Comparison of ENCODE assay signal across 11 cellular contexts in the genomic region with DNA sequence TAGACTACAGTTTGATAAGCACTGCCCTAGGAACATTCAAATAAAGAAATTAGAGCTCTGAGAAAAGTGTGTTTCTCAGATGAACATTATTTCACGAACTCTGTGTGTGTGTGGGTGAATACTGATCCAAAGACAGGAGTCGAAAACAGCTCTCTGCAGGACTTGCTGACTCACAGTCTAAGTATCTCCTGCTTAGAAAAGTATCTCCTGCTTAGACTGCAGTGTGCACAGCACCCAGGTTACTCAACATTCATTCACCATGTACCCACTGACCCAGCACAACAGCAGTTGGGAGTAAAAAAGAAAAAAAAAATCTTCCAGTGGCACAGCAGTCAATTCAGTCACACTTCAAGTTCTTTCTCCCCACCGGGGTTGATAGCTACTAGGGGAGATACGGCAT. TPM values are rescaled to one million over a fixed set of nuclear protein-coding genes. Genes with fewer than 3 reads are reported as not detected.
DNase-seq lines count a peak whose midpoint lies in the region; ATAC-seq, FAIRE-seq and TF ChIP-seq lines count a peak whose summit lies in the region.
"Had no signal": no experiment of that assay in that cellular context is flagged by ENCODE, and none has a peak within 500 bp of the region (broad histone marks: within the 10 kb centered on the region; RNA-seq: fewer than 3 reads in every experiment).

No MANE protein-coding gene starts in this region.

- H3K36me3 Mint-ChIP-seq in activated T-cell treated with anti-CD3 and anti-CD28 coated beads, Interleukin-2, amount 50 U/mL, for 24 hours (ENCODE audit: low read depth): peaks cover 45% of the 10 kb centered on the region
- H3K36me3 Mint-ChIP-seq in activated T-cell treated with anti-CD3 and anti-CD28 coated beads, Interleukin-2, amount 50 U/mL, for 72 hours (ENCODE audit: insufficient read depth in 2 of 2): peaks cover 0 to 4% of the 10 kb centered on the region in 2 donors
- H3K36me3 Mint-ChIP-seq: naive B cell had no signal

- no peak for DNase-seq in activated T-cell treated with anti-CD3 and anti-CD28 coated beads, Interleukin-2, amount 50 U/mL, for 24 hours
- DNase-seq in activated T-cell treated with anti-CD3 and anti-CD28 coated beads, Interleukin-2, amount 50 U/mL, for 72 hours: no peak
- DNase-seq in body of pancreas (no peak), iris pigment epithelial cell (ENCODE audit: low read depth) (peak; percentile 96), urothelium cell line (ENCODE audit: low spot score) (peak; percentile 77), NCI-H146 (lab: John Stamatoyannopoulos, UW) (no peak), dorsolateral prefrontal cortex (no peak)
- DNase-seq: naive B cell, NCI-H2171 treated with DMSO at 0.1 percent for 48 hours had no signal

- no peak for ATAC-seq in activated T-cell treated with anti-CD3 and anti-CD28 coated beads, Interleukin-2, amount 50 U/mL, for 72 hours (replicated peaks in 1 of 2)
- ATAC-seq in body of pancreas: peak; percentile 38
- no peak for ATAC-seq in GM18873 (IDR thresholded peaks at IDR 0.05; ENCODE audit: low FRiP score, unreplicated experiment)

- no peak for TF ChIP-seq POLR2A in body of pancreas (IDR thresholded peaks at IDR 0.05)

- peaks cover 7% of the 10 kb centered on the region for H3K27me3 Mint-ChIP-seq in activated T-cell treated with anti-CD3 and anti-CD28 coated beads, Interleukin-2, amount 50 U/mL, for 24 hours
- peaks cover 4% of the 10 kb centered on the region for H3K27me3 Mint-ChIP-seq in activated T-cell treated with anti-CD3 and anti-CD28 coated beads, Interleukin-2, amount 50 U/mL, for 72 hours (ENCODE audit: low read depth)
- H3K27me3 Mint-ChIP-seq: naive B cell had no signal

- no peaks in the 10 kb centered on the region for H3K9me3 ChIP-seq in body of pancreas
- H3K9me3 ChIP-seq: ascending aorta had no signal

- no peaks in the 10 kb centered on the region for H3K27me3 ChIP-seq in body of pancreas
- H3K27me3 ChIP-seq in dorsolateral prefrontal cortex: no peaks in the 10 kb centered on the region
- H3K27me3 ChIP-seq: ascending aorta had no signal

- intact Hi-C loops in body of pancreas (cut with DNase I) (loop anchor here (10.0 kb wide), 1 partner anchor 228 kb away; no protein-coding TSS in a partner anchor), dorsolateral prefrontal cortex (cut with DNase I) (loop anchor here in 1 of 2 donors (5.0 kb wide), 1 partner anchor 156 kb away; no protein-coding TSS in a partner anchor)

- peaks cover 0 to 10% of the 10 kb centered on the region in 2 donors for H3K36me3 ChIP-seq in body of pancreas (replicated peaks in 1 of 2; ENCODE audit: insufficient read depth in 1 of 2, low read depth in 2 of 2)

- no peak overlapping the region for H3K4me3 Mint-ChIP-seq in activated T-cell treated with anti-CD3 and anti-CD28 coated beads, Interleukin-2, amount 50 U/mL, for 24 hours
- H3K4me3 Mint-ChIP-seq in activated T-cell treated with anti-CD3 and anti-CD28 coated beads, Interleukin-2, amount 50 U/mL, for 72 hours: no peak overlapping the region
- H3K4me3 Mint-ChIP-seq: naive B cell had no signal

- 24 to 43% methylated on average over 4 of the region's 4 CpGs for WGBS in body of pancreas, 2 donors

- FAIRE-seq in urothelium cell line (lab: Jason Lieb, UNC): no peak

- H3K4me3 ChIP-seq in body of pancreas (no peak overlapping the region), dorsolateral prefrontal cortex (no peak overlapping the region)
- H3K4me3 ChIP-seq: ascending aorta had no signal

- TF ChIP-seq CTCF in body of pancreas (IDR thresholded peaks at IDR 0.05) (no peak), dorsolateral prefrontal cortex (IDR thresholded peaks at IDR 0.05 in 54 of 56, conservative IDR thresholded peaks at IDR 0.05 in 2 of 56; ENCODE audit: low read depth in 1 of 56, partially characterized antibody in 56 of 56) (no peak)

- peak overlapping the region; percentile 6 for H3K27ac Mint-ChIP-seq in activated T-cell treated with anti-CD3 and anti-CD28 coated beads, Interleukin-2, amount 50 U/mL, for 24 hours
- no peak overlapping the region for H3K27ac Mint-ChIP-seq in activated T-cell treated with anti-CD3 and anti-CD28 coated beads, Interleukin-2, amount 50 U/mL, for 72 hours
- H3K27ac Mint-ChIP-seq: naive B cell had no signal

- H3K9me3 Mint-ChIP-seq in activated T-cell treated with anti-CD3 and anti-CD28 coated beads, Interleukin-2, amount 50 U/mL, for 24 hours: no peaks in the 10 kb centered on the region
- no peaks in the 10 kb centered on the region for H3K9me3 Mint-ChIP-seq in activated T-cell treated with anti-CD3 and anti-CD28 coated beads, Interleukin-2, amount 50 U/mL, for 72 hours
- H3K9me3 Mint-ChIP-seq: naive B cell had no signal

- H3K27ac ChIP-seq in body of pancreas (peak overlapping the region in 2 of 4 donors; percentile 22 to 39), dorsolateral prefrontal cortex (peak overlapping the region in 1 of 59 donors; percentile 13)
- H3K27ac ChIP-seq: ascending aorta had no signal

- H3K4me1 ChIP-seq in body of pancreas: peaks cover 21% of the 10 kb centered on the region
- H3K4me1 ChIP-seq: ascending aorta had no signal

- H3K4me1 Mint-ChIP-seq in activated T-cell treated with anti-CD3 and anti-CD28 coated beads, Interleukin-2, amount 50 U/mL, for 24 hours (ENCODE audit: low read depth): peaks cover 27% of the 10 kb centered on the region
- peaks cover 29% of the 10 kb centered on the region for H3K4me1 Mint-ChIP-seq in activated T-cell treated with anti-CD3 and anti-CD28 coated beads, Interleukin-2, amount 50 U/mL, for 72 hours (ENCODE audit: low read depth)

RNA-seq across cellular contexts. Expression of gene GCLC, which starts 48.1 kb away (rescaled TPM):
- 10 to 100 TPM; 22.9 to 30.8 TPM for total RNA-seq in activated T-cell treated with anti-CD3 and anti-CD28 coated beads, Interleukin-2, amount 50 U/mL, for 72 hours
- total RNA-seq in body of pancreas (10 to 100 TPM; 27.2 to 30.7 TPM), dorsolateral prefrontal cortex (100 to 1,000 TPM in 3 of 120 experiments, 10 to 100 TPM in 117; 28.3 to 113 (median 64.6) TPM)

Comparison
In these comparisons a context has a peak if more than half of its experiments do, and no peak if none do; other contexts are left out.
1. DNase-seq: peak in iris pigment epithelial cell (single experiment) and urothelium cell line (single experiment); none in activated T-cell treated with anti-CD3 and anti-CD28 coated beads, Interleukin-2, amount 50 U/mL, for 24 hours (single experiment), activated T-cell treated with anti-CD3 and anti-CD28 coated beads, Interleukin-2, amount 50 U/mL, for 72 hours (0 of 2), body of pancreas (0 of 4), NCI-H146 (single experiment) and dorsolateral prefrontal cortex (0 of 10).